In genomic region chr13:66144357-66144756, GRCh38 we compare ENCODE assay signal across 3 cellular contexts.
DNase-seq lines count a peak whose midpoint lies in the region; ATAC-seq and TF ChIP-seq lines count a peak whose summit lies in the region.
"Not testable (repeated sequence)": the region's sequence is repeated elsewhere in the genome, so short reads cannot be mapped to it uniquely, and the experiment has no call there.

No MANE protein-coding gene starts in this region.

- intact Hi-C loops in Right ventricle myocardium inferior (cut with DNase I) = not testable (repeated sequence)

- peak overlapping the region; percentile 78 for H3K4me3 Mint-ChIP-seq in WTC11

- H3K36me3 Mint-ChIP-seq in WTC11 = peaks cover 23% of the 10 kb centered on the region

- H3K9me3 Mint-ChIP-seq in WTC11 = not testable (repeated sequence)

- CTCF ChIA-PET in WTC11 (lab: Charles Lee) = not testable (repeated sequence)

- peaks cover 39% of the 10 kb centered on the region for H3K4me1 Mint-ChIP-seq in WTC11

- POLR2A ChIA-PET in WTC11 (lab: Charles Lee) = not testable (repeated sequence)

- H3K27me3 Mint-ChIP-seq in WTC11 (ENCODE audit: low read depth) = not testable (repeated sequence)

- ATAC-seq in WTC11, Right ventricle myocardium inferior: not testable (repeated sequence)

- H3K27ac Mint-ChIP-seq in WTC11 = not testable (repeated sequence)

- TF ChIP-seq CTCF in WTC11 (IDR thresholded peaks at IDR 0.05) = not testable (repeated sequence)

- DNase-seq in WTC11 (ENCODE audit: low spot score) = not testable (repeated sequence)
- DNase-seq in activated gamma-delta T cell (lab: John Stamatoyannopoulos, UW) = peak; percentile 6
- DNase-seq in Right ventricle myocardium inferior (ENCODE audit: missing footprints) = peak; percentile 62
